Comparison of ENCODE assay signal across 9 cellular contexts in the genomic region with DNA sequence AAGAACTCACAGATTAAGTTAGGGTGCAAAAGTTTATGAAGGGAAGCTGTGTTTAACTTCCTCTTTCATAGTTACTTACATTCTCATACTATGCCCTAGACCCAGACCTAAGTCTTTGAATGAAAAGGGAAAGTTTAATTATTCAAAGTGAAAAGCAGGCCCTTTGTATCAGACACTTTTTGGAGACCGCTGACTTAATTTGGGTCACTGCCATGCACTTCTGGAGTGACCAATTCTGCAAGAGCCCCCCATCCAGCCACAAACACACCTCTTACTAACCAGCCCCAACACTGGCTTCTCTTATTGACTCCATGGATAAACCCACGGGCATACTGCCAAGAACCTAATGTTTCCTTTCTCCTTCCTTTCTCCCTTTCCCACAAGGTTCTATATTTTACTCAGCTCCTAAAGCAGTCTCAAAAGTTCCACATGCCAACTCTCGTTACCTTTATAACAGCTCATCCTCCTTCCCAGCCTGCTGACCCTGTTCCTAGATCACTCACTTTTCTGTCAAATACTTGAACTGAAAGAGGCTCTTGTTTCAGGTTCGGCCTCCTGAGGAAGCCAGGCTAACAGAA. TPM values are rescaled to one million over a fixed set of nuclear protein-coding genes. Genes with fewer than 3 reads are reported as not detected.
DNase-seq lines count a peak whose midpoint lies in the region; ATAC-seq and TF ChIP-seq lines count a peak whose summit lies in the region.
"Had no signal": no experiment of that assay in that cellular context is flagged by ENCODE, and none has a peak within 500 bp of the region (broad histone marks: within the 10 kb centered on the region; RNA-seq: fewer than 3 reads in every experiment).

No MANE protein-coding gene starts in this region.

- H3F3A ChIP-seq in GM23338 (replicated peaks; ENCODE audit: low read depth) = no peaks in the 10 kb centered on the region

- H3K4me1 ChIP-seq in GM23338 (ENCODE audit: insufficient read depth) (no peaks in the 10 kb centered on the region), suprapubic skin (peaks cover 3% of the 10 kb centered on the region)

- no peak for ATAC-seq in GM23338
- ATAC-seq in effector memory CD8-positive, alpha-beta T cell (replicated peaks) = no peak

- H3K4me3 Mint-ChIP-seq in GM23338 = no peak overlapping the region
- no peak overlapping the region for H3K4me3 Mint-ChIP-seq in effector memory CD8-positive, alpha-beta T cell

- no peaks in the 10 kb centered on the region for H3K27me3 Mint-ChIP-seq in GM23338 (ENCODE audit: insufficient read depth, low read depth, poor library complexity)
- no peaks in the 10 kb centered on the region for H3K27me3 Mint-ChIP-seq in effector memory CD8-positive, alpha-beta T cell

- H3K27me3 ChIP-seq in GM23338 (ENCODE audit: insufficient read depth) = no peaks in the 10 kb centered on the region
- H3K27me3 ChIP-seq in suprapubic skin = no peaks in the 10 kb centered on the region

- TF ChIP-seq EP300 in suprapubic skin (IDR thresholded peaks at IDR 0.05) = no peak

- H3K9me3 ChIP-seq in suprapubic skin = no peaks in the 10 kb centered on the region

- H3K27ac ChIP-seq in GM23338 (ENCODE audit: low read depth) = no peak overlapping the region
- H3K27ac ChIP-seq in suprapubic skin = no peak overlapping the region
- H3K27ac ChIP-seq: C4-2B had no signal

- no peaks in the 10 kb centered on the region for H3K9me3 Mint-ChIP-seq in GM23338
- no peaks in the 10 kb centered on the region for H3K9me3 Mint-ChIP-seq in effector memory CD8-positive, alpha-beta T cell

- no peak for TF ChIP-seq POLR2A in suprapubic skin (IDR thresholded peaks at IDR 0.05)

- DNase-seq in SKM-1 (lab: John Stamatoyannopoulos, UW; ENCODE audit: unreplicated experiment) = peak; percentile 23
- no peak for DNase-seq in SKM-1 treated with dmso at 0.1 percent for 144 hours (lab: John Stamatoyannopoulos, UW; ENCODE audit: unreplicated experiment)
- DNase-seq in GM23338 (ENCODE audit: low spot score) = no peak
- DNase-seq in MV-4-11 (lab: John Stamatoyannopoulos, UW) = peak; percentile 67
- DNase-seq in effector memory CD8-positive, alpha-beta T cell = no peak
- no peak for DNase-seq in suprapubic skin (ENCODE audit: low spot score in 2 of 2)
- DNase-seq in RPMI8226 = no peak
- no peak for DNase-seq in OCI-M2 (lab: John Stamatoyannopoulos, UW; ENCODE audit: unreplicated experiment)

- WGBS in suprapubic skin = 70% methylated on average over 4 of the region's 4 CpGs

- H4K20me1 ChIP-seq in GM23338 (replicated peaks; ENCODE audit: insufficient read depth) = no peaks in the 10 kb centered on the region

- H3K4me3 ChIP-seq in GM23338 (no peak overlapping the region), suprapubic skin (no peak overlapping the region)

- TF ChIP-seq CTCF in GM23338 (conservative IDR thresholded peaks at IDR 0.05; ENCODE audit: low read depth in 2 of 2) = no peak
- TF ChIP-seq CTCF in suprapubic skin (IDR thresholded peaks at IDR 0.05) = no peak

- peak overlapping the region; percentile 71 for H3K27ac Mint-ChIP-seq in GM23338
- H3K27ac Mint-ChIP-seq in effector memory CD8-positive, alpha-beta T cell = peak overlapping the region; percentile 2 to 13

- peaks cover 26% of the 10 kb centered on the region; the same call in 2 of the 3 replicates for H3K36me3 Mint-ChIP-seq in GM23338 (ENCODE audit: low read depth)
- peaks cover 22% of the 10 kb centered on the region for H3K36me3 Mint-ChIP-seq in effector memory CD8-positive, alpha-beta T cell (ENCODE audit: insufficient read depth)

- H3K36me3 ChIP-seq in GM23338 (ENCODE audit: insufficient read depth) (peaks cover 10% of the 10 kb centered on the region), suprapubic skin (peaks cover 28% of the 10 kb centered on the region)

- H2AFZ ChIP-seq in GM23338 = no peak overlapping the region

- no peaks in the 10 kb centered on the region for H3K79me2 ChIP-seq in GM23338 (replicated peaks; ENCODE audit: insufficient read depth)

- peaks cover 4% of the 10 kb centered on the region; the same call in 2 of the 3 replicates for H3K4me1 Mint-ChIP-seq in GM23338
- peaks cover 17 to 26% of the 10 kb centered on the region in 2 donors for H3K4me1 Mint-ChIP-seq in effector memory CD8-positive, alpha-beta T cell (ENCODE audit: low read depth in 2 of 2)

- no peaks in the 10 kb centered on the region for H3K9me2 ChIP-seq in GM23338 (ENCODE audit: insufficient read depth)

- no peak overlapping the region for H3K4me2 ChIP-seq in GM23338

TF ChIP-seq in GM23338, 12 proteins besides CTCF, POLR2A, EP300 and RAD21 (continues in another document):
- TF ChIP-seq, protein P1, sequence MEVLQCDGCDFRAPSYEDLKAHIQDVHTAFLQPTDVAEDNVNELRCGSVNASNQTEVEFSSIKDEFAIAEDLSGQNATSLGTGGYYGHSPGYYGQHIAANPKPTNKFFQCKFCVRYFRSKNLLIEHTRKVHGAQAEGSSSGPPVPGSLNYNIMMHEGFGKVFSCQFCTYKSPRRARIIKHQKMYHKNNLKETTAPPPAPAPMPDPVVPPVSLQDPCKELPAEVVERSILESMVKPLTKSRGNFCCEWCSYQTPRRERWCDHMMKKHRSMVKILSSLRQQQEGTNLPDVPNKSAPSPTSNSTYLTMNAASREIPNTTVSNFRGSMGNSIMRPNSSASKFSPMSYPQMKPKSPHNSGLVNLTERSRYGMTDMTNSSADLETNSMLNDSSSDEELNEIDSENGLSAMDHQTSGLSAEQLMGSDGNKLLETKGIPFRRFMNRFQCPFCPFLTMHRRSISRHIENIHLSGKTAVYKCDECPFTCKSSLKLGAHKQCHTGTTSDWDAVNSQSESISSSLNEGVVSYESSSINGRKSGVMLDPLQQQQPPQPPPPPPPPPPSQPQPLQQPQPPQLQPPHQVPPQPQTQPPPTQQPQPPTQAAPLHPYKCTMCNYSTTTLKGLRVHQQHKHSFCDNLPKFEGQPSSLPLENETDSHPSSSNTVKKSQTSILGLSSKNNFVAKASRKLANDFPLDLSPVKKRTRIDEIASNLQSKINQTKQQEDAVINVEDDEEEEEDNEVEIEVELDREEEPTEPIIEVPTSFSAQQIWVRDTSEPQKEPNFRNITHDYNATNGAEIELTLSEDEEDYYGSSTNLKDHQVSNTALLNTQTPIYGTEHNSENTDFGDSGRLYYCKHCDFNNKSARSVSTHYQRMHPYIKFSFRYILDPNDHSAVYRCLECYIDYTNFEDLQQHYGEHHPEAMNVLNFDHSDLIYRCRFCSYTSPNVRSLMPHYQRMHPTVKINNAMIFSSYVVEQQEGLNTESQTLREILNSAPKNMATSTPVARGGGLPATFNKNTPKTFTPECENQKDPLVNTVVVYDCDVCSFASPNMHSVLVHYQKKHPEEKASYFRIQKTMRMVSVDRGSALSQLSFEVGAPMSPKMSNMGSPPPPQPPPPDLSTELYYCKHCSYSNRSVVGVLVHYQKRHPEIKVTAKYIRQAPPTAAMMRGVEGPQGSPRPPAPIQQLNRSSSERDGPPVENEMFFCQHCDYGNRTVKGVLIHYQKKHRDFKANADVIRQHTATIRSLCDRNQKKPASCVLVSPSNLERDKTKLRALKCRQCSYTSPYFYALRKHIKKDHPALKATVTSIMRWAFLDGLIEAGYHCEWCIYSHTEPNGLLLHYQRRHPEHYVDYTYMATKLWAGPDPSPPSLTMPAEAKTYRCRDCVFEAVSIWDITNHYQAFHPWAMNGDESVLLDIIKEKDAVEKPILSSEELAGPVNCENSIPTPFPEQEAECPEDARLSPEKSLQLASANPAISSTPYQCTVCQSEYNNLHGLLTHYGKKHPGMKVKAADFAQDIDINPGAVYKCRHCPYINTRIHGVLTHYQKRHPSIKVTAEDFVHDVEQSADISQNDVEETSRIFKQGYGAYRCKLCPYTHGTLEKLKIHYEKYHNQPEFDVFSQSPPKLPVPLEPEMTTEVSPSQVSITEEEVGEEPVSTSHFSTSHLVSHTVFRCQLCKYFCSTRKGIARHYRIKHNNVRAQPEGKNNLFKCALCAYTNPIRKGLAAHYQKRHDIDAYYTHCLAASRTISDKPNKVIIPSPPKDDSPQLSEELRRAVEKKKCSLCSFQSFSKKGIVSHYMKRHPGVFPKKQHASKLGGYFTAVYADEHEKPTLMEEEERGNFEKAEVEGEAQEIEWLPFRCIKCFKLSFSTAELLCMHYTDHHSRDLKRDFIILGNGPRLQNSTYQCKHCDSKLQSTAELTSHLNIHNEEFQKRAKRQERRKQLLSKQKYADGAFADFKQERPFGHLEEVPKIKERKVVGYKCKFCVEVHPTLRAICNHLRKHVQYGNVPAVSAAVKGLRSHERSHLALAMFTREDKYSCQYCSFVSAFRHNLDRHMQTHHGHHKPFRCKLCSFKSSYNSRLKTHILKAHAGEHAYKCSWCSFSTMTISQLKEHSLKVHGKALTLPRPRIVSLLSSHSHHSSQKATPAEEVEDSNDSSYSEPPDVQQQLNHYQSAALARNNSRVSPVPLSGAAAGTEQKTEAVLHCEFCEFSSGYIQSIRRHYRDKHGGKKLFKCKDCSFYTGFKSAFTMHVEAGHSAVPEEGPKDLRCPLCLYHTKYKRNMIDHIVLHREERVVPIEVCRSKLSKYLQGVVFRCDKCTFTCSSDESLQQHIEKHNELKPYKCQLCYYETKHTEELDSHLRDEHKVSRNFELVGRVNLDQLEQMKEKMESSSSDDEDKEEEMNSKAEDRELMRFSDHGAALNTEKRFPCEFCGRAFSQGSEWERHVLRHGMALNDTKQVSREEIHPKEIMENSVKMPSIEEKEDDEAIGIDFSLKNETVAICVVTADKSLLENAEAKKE (CRISPR knock-in tag; IDR thresholded peaks at IDR 0.05) = no peak
- TF ChIP-seq EZH2 (IDR thresholded peaks at IDR 0.05; ENCODE audit: low read depth, unreplicated experiment) (no peak), STAT1 (IDR thresholded peaks at IDR 0.05; ENCODE audit: unreplicated experiment) (no peak), POLR2AphosphoS5 (IDR thresholded peaks at IDR 0.05; ENCODE audit: low read depth) (no peak; the same call in 1 of the 2 replicates)
- TF ChIP-seq, protein P2, sequence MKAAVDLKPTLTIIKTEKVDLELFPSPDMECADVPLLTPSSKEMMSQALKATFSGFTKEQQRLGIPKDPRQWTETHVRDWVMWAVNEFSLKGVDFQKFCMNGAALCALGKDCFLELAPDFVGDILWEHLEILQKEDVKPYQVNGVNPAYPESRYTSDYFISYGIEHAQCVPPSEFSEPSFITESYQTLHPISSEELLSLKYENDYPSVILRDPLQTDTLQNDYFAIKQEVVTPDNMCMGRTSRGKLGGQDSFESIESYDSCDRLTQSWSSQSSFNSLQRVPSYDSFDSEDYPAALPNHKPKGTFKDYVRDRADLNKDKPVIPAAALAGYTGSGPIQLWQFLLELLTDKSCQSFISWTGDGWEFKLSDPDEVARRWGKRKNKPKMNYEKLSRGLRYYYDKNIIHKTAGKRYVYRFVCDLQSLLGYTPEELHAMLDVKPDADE (IDR thresholded peaks at IDR 0.05) = no peak

RNA-seq across cellular contexts. Expression of a gene that starts 34.5 kb away (rescaled TPM):
- total RNA-seq in GM23338 (2014; rRNA removed; shearing (Covaris generic)) = 185 and 200 TPM in 2 replicates
- 55.4 and 70.3 TPM in 2 replicates for polyA plus RNA-seq in GM23338 (2016; fragmentation: Nextera tagmentation; extraction: Ambion mirVana)
- total RNA-seq in suprapubic skin = 10 to 100 TPM; 70.6 to 87.5 (median 75.8) TPM

RNA-seq across cellular contexts. Expression of a gene that starts 34.6 kb away (rescaled TPM):
- 27.5 and 34.4 TPM in 2 replicates for total RNA-seq in GM23338 (2014; rRNA removed; shearing (Covaris generic))
- 58.3 and 59.2 TPM in 2 replicates for polyA plus RNA-seq in GM23338 (2016; fragmentation: Nextera tagmentation; extraction: Ambion mirVana)
- 10 to 100 TPM; 16.1 to 30.1 (median 24.0) TPM for total RNA-seq in suprapubic skin

RNA-seq across cellular contexts. Expression of a gene that starts 47.8 kb away (rescaled TPM):
- 42.2 and 53.2 TPM in 2 replicates for total RNA-seq in GM23338 (2014; rRNA removed; shearing (Covaris generic))
- 15.5 and 17.9 TPM in 2 replicates for polyA plus RNA-seq in GM23338 (2016; fragmentation: Nextera tagmentation; extraction: Ambion mirVana)
- total RNA-seq in suprapubic skin = 10 to 100 TPM; 31.7 to 43.6 (median 41.2) TPM

Comparison
In these comparisons a context has a peak if more than half of its experiments do, and no peak if none do; other contexts are left out.
1. DNase-seq: peak in SKM-1 (single experiment) and MV-4-11 (single experiment); none in SKM-1 treated with dmso at 0.1 percent for 144 hours (single experiment), GM23338 (single experiment), effector memory CD8-positive, alpha-beta T cell (0 of 3), suprapubic skin (0 of 2), RPMI8226 (single experiment) and OCI-M2 (single experiment).